In genomic region chr18:12243272-12243671, GRCh38 we compare ENCODE assay signal across 6 cellular contexts. TPM values are rescaled to one million over a fixed set of nuclear protein-coding genes. Genes with fewer than 3 reads are reported as not detected.
"Had no signal": no experiment of that assay in that cellular context is flagged by ENCODE, and none has a peak within 500 bp of the region (broad histone marks: within the 10 kb centered on the region; RNA-seq: fewer than 3 reads in every experiment).

No MANE protein-coding gene starts in this region.

RNA-seq across cellular contexts. Expression of gene CIDEA, which starts 10.9 kb away (rescaled TPM):
- total RNA-seq: stomach, testis, thoracic aorta, upper lobe of left lung, upper lobe of right lung, uterus had no signal
